Comparison of ENCODE assay signal across 1 cellular context in genomic region chr7:44490351-44491200, GRCh38.
TF ChIP-seq lines count a peak whose summit lies in the region.

TSS of gene NUDCD3 (minus strand) at chr7:44490658. CDS start at chr7:44490600, 58 bp downstream.

TF ChIP-seq in HepG2, 621 proteins besides CTCF, POLR2A, EP300 and RAD21 (continued from another document and continues in another):
- TF ChIP-seq GATA4 (IDR thresholded peaks at IDR 0.05; ENCODE audit: borderline replicate concordance, low read depth) (0 out of 2 replicates have a peak, but pooled peaks have one; percentile 46), HNRNPLL (IDR thresholded peaks at IDR 0.05; ENCODE audit: low read depth, low read length, poor library complexity, severe bottlenecking) (peak; percentile 76), ELF4 (CRISPR knock-in tag; IDR thresholded peaks at IDR 0.05; ENCODE audit: borderline replicate concordance) (peak; percentile 96), MEF2D (CRISPR knock-in tag; IDR thresholded peaks at IDR 0.05) (peak; percentile 57; the same call in 1 of the 2 replicates), ZNF431 (CRISPR knock-in tag; IDR thresholded peaks at IDR 0.05; ENCODE audit: borderline replicate concordance, low read depth) (no peak), SP5 (CRISPR knock-in tag; IDR thresholded peaks at IDR 0.05; ENCODE audit: borderline replicate concordance, low read depth) (0 out of 2 replicates have a peak, but pooled peaks have one; percentile 10), ASH2L (IDR thresholded peaks at IDR 0.05; ENCODE audit: insufficient read length, low read depth, low read length) (peak; percentile 98), SETDB1 (CRISPR knock-in tag; IDR thresholded peaks at IDR 0.05; ENCODE audit: borderline replicate concordance) (no peak), ZNF770 (CRISPR knock-in tag; IDR thresholded peaks at IDR 0.05) (peak; percentile 68; the same call in 1 of the 2 replicates), ZNF329 (CRISPR knock-in tag; IDR thresholded peaks at IDR 0.05; ENCODE audit: low read depth) (no peak), RORA (CRISPR knock-in tag; IDR thresholded peaks at IDR 0.05) (no peak), ZNF775 (CRISPR knock-in tag; IDR thresholded peaks at IDR 0.05; ENCODE audit: borderline replicate concordance) (no peak), NR2C2 (CRISPR knock-in tag; IDR thresholded peaks at IDR 0.05; ENCODE audit: borderline replicate concordance) (peak; percentile 77), ZNF235 (CRISPR knock-in tag; IDR thresholded peaks at IDR 0.05; ENCODE audit: borderline replicate concordance) (peak; percentile 90; the same call in 1 of the 2 replicates), ATM (IDR thresholded peaks at IDR 0.05; ENCODE audit: borderline replicate concordance) (no peak), IRF9 (CRISPR knock-in tag; IDR thresholded peaks at IDR 0.05; ENCODE audit: borderline replicate concordance) (peak; percentile 91; the same call in 1 of the 2 replicates), TBX3 (IDR thresholded peaks at IDR 0.05; ENCODE audit: borderline replicate concordance) (no peak; the same call in 1 of the 2 replicates), HOMEZ (CRISPR knock-in tag; IDR thresholded peaks at IDR 0.05; ENCODE audit: low read depth) (0 out of 2 replicates have a peak, but pooled peaks have one; percentile 37), ZNF281 (CRISPR knock-in tag; IDR thresholded peaks at IDR 0.05; ENCODE audit: borderline replicate concordance) (peak; percentile 21; the same call in 1 of the 2 replicates), ZSCAN29 (CRISPR knock-in tag; conservative IDR thresholded peaks at IDR 0.05) (no peak), ZNF772 (CRISPR knock-in tag; IDR thresholded peaks at IDR 0.05) (peak; percentile 78; the same call in 1 of the 2 replicates), BATF2 (CRISPR knock-in tag; IDR thresholded peaks at IDR 0.05) (peak; percentile 72; the same call in 1 of the 2 replicates), FOXA1 (IDR thresholded peaks at IDR 0.05) (no peak), FOXA1 (CRISPR knock-in tag; IDR thresholded peaks at IDR 0.05) (0 out of 2 replicates have a peak, but pooled peaks have one; percentile 26), AFF4 (CRISPR knock-in tag; IDR thresholded peaks at IDR 0.05) (no peak), NFIC (IDR thresholded peaks at IDR 0.05; ENCODE audit: low read length) (peak; percentile 59; the same call in 1 of the 2 replicates), ZNF318 (CRISPR knock-in tag; IDR thresholded peaks at IDR 0.05) (no peak), ZNF335 (CRISPR knock-in tag; IDR thresholded peaks at IDR 0.05) (no peak), ZNF451 (CRISPR knock-in tag; IDR thresholded peaks at IDR 0.05) (peak; percentile 22; the same call in 1 of the 2 replicates), STAT6 (CRISPR knock-in tag; IDR thresholded peaks at IDR 0.05; ENCODE audit: borderline replicate concordance) (0 out of 2 replicates have a peak, but pooled peaks have one; percentile 53)
